ENCODE assay signal across 28 cellular contexts in genomic region chr14:28061006-28061405, GRCh38.
"Had no signal": no experiment of that assay in that cellular context is flagged by ENCODE, and none has a peak within 500 bp of the region (broad histone marks: within the 10 kb centered on the region; RNA-seq: fewer than 3 reads in every experiment).

No MANE protein-coding gene starts in this region.

- FAIRE-seq: kidney had no signal

- ATAC-seq: left colon; left lung; lower lobe of right lung; mucosa of descending colon; naive thymus-derived CD4-positive, alpha-beta T cell; natural killer cell treated with Interleukin-12 subunit alpha and Interleukin-12 subunit beta and Interleukin-15 and Interleukin-18, amount 100 ng/mL, for 72 hours; right lobe of liver; stimulated activated naive B cell treated with anti-CD40 and anti-IgM and Interleukin-4, amounts not matched to agents 10 μg/mL and 1 μg/mL and 100 μg/mL, for 72 hours; stimulated activated naive CD8-positive, alpha-beta T cell treated with anti-CD3 and anti-CD28 coated beads, Interleukin-15, Interleukin-2, amounts not matched to agents 100 U/mL and 50 U/mL, for 24 hours had no signal

- H3K4me2 ChIP-seq: smooth muscle cell had no signal

- H3K27me3 ChIP-seq: left lung, ovary, right atrium auricular region, right lobe of liver, stomach, testis, thyroid gland, transverse colon, upper lobe of left lung, vagina had no signal

- H3K4me3 Mint-ChIP-seq: naive thymus-derived CD4-positive, alpha-beta T cell; natural killer cell treated with Interleukin-12 subunit alpha and Interleukin-12 subunit beta and Interleukin-15 and Interleukin-18, amount 100 ng/mL, for 72 hours; stimulated activated naive B cell treated with anti-CD40 and anti-IgM and Interleukin-4, amounts not matched to agents 10 μg/mL and 1 μg/mL and 100 μg/mL, for 72 hours had no signal

- H3K27ac Mint-ChIP-seq: naive thymus-derived CD4-positive, alpha-beta T cell; natural killer cell treated with Interleukin-12 subunit alpha and Interleukin-12 subunit beta and Interleukin-15 and Interleukin-18, amount 100 ng/mL, for 72 hours; progenitor cell of endocrine pancreas; stimulated activated naive B cell treated with anti-CD40 and anti-IgM and Interleukin-4, amounts not matched to agents 10 μg/mL and 1 μg/mL and 100 μg/mL, for 72 hours had no signal

- H3K36me3 ChIP-seq: left lung, lower lobe of right lung, ovary, right atrium auricular region, right lobe of liver, stomach, thyroid gland, transverse colon, upper lobe of left lung, vagina had no signal

- H3K4me1 ChIP-seq: left lung, lower lobe of right lung, right atrium auricular region, right lobe of liver, stomach, testis, thyroid gland, vagina had no signal

- H3K4me1 Mint-ChIP-seq: stimulated activated naive B cell treated with anti-CD40 and anti-IgM and Interleukin-4, amounts not matched to agents 10 μg/mL and 1 μg/mL and 100 μg/mL, for 72 hours had no signal

- H3K27ac ChIP-seq: left lung, lower lobe of right lung, ovary, right atrium auricular region, right lobe of liver, stomach, testis, thyroid gland, transverse colon, upper lobe of left lung, vagina had no signal

- H3K36me3 Mint-ChIP-seq: naive thymus-derived CD4-positive, alpha-beta T cell; natural killer cell treated with Interleukin-12 subunit alpha and Interleukin-12 subunit beta and Interleukin-15 and Interleukin-18, amount 100 ng/mL, for 72 hours; stimulated activated naive B cell treated with anti-CD40 and anti-IgM and Interleukin-4, amounts not matched to agents 10 μg/mL and 1 μg/mL and 100 μg/mL, for 72 hours had no signal

- H3K27me3 Mint-ChIP-seq: naive thymus-derived CD4-positive, alpha-beta T cell; natural killer cell treated with Interleukin-12 subunit alpha and Interleukin-12 subunit beta and Interleukin-15 and Interleukin-18, amount 100 ng/mL, for 72 hours; progenitor cell of endocrine pancreas; stimulated activated naive B cell treated with anti-CD40 and anti-IgM and Interleukin-4, amounts not matched to agents 10 μg/mL and 1 μg/mL and 100 μg/mL, for 72 hours had no signal

- H3K9me3 ChIP-seq: left lung, lower lobe of right lung, mucosa of descending colon, ovary, right lobe of liver, stomach, testis, thyroid gland, transverse colon, upper lobe of left lung, vagina had no signal

- H3K4me3 ChIP-seq: left lung, lower lobe of right lung, mucosa of descending colon, ovary, right atrium auricular region, right lobe of liver, smooth muscle cell, stomach, testis, thyroid gland, transverse colon, upper lobe of left lung, vagina had no signal

- DNase-seq: hippocampal formation; kidney; left colon; left lung; lower lobe of right lung; mammary epithelial cell; mesenchymal stem cell; midbrain; mucosa of descending colon; naive thymus-derived CD4-positive, alpha-beta T cell; ovary; right lobe of liver; stimulated activated CD4-positive, alpha-beta T cell treated with anti-CD3 and anti-CD28 coated beads, Interleukin-1b, Interleukin-23, amount 100 ng/mL, for 48 hours; stimulated activated CD4-positive, alpha-beta T cell treated with anti-CD3 and anti-CD28 coated beads, Interleukin-2, amount 100 ng/mL, for 48 hours; stimulated activated CD4-positive, alpha-beta T cell treated with anti-CD3 and anti-CD28 coated beads, Interleukin-4, amount 100 ng/mL, for 4 hours; stimulated activated CD8-positive, alpha-beta memory T cell treated with anti-CD3 and anti-CD28 coated beads, Interleukin-4, amount 100 ng/mL, for 48 hours; stimulated activated naive B cell treated with anti-CD40 and anti-IgM and Interleukin-4, amounts not matched to agents 10 μg/mL and 1 μg/mL and 100 μg/mL, for 72 hours; stimulated activated naive CD8-positive, alpha-beta T cell treated with anti-CD3 and anti-CD28 coated beads, Interleukin-15, Interleukin-2, amounts not matched to agents 100 U/mL and 50 U/mL, for 24 hours; stomach; testis; thyroid gland; transverse colon; upper lobe of left lung had no signal
